Comparison of ENCODE assay signal across 1 cellular context in genomic region chr4:1410491-1411325, GRCh38.
TF ChIP-seq lines count a peak whose summit lies in the region.

No MANE protein-coding gene starts in this region.

TF ChIP-seq in K562, 482 proteins besides CTCF, POLR2A, EP300 and RAD21 (continued from another document and continues in another):
- TF ChIP-seq HES1 (IDR thresholded peaks at IDR 0.05; ENCODE audit: low read depth) (no peak), PURB (CRISPR knock-in tag; IDR thresholded peaks at IDR 0.05; ENCODE audit: low read depth) (no peak; the same call in 1 of the 2 replicates), ZZZ3 (IDR thresholded peaks at IDR 0.05) (no peak), SP2 (IDR thresholded peaks at IDR 0.05; ENCODE audit: extremely low read depth, low read depth, low read length, poor library complexity, severe bottlenecking) (no peak), HMG20A (CRISPR knock-in tag; conservative IDR thresholded peaks at IDR 0.05) (no peak), CHD7 (IDR thresholded peaks at IDR 0.05; ENCODE audit: low read depth, low read length) (no peak), MAFF (IDR thresholded peaks at IDR 0.05; ENCODE audit: low read length) (no peak), GTF2B (IDR thresholded peaks at IDR 0.05; ENCODE audit: extremely low read depth, insufficient read length) (no peak), SAFB (IDR thresholded peaks at IDR 0.05; ENCODE audit: borderline replicate concordance, low read depth, low read length) (peak; percentile 81), MAZ (CRISPR knock-in tag; conservative IDR thresholded peaks at IDR 0.05 in 1 of 2, IDR thresholded peaks at IDR 0.05 in 1 of 2) (peak; percentile 84 to 100), ZFP36 (IDR thresholded peaks at IDR 0.05; ENCODE audit: low read depth, low read length, partially characterized antibody) (no peak), ZNF253 (CRISPR knock-in tag; conservative IDR thresholded peaks at IDR 0.05) (no peak), C11orf30 (IDR thresholded peaks at IDR 0.05; ENCODE audit: low read depth) (no peak), GATA2 (CRISPR knock-in tag; IDR thresholded peaks at IDR 0.05) (peak; percentile 91), DLX4 (CRISPR knock-in tag; IDR thresholded peaks at IDR 0.05) (no peak), ELF2 (CRISPR knock-in tag; IDR thresholded peaks at IDR 0.05) (no peak), TSHZ1 (CRISPR knock-in tag; IDR thresholded peaks at IDR 0.05) (0 out of 2 replicates have a peak, but pooled peaks have one; percentile 51), ZNF347 (CRISPR knock-in tag; IDR thresholded peaks at IDR 0.05; ENCODE audit: low read depth) (no peak), ZNF444 (CRISPR knock-in tag; IDR thresholded peaks at IDR 0.05) (no peak), BRD9 (IDR thresholded peaks at IDR 0.05; ENCODE audit: low read depth, partially characterized antibody) (no peak), SMARCE1 (IDR thresholded peaks at IDR 0.05) (no peak), ZNF592 (IDR thresholded peaks at IDR 0.05) (no peak)
